12 cellular contexts compared by ENCODE assay signal in genomic region chr19:4711211-4711610, GRCh38.
"Had no signal": no experiment of that assay in that cellular context is flagged by ENCODE, and none has a peak within 500 bp of the region (broad histone marks: within the 10 kb centered on the region; RNA-seq: fewer than 3 reads in every experiment).

No MANE protein-coding gene starts in this region.

- H3K27me3 Mint-ChIP-seq: activated naive CD4-positive, alpha-beta T cell treated with anti-CD3 and anti-CD28 coated beads, Interleukin-2, amount 50 U/mL, for 24 hours; activated T-cell treated with anti-CD3 and anti-CD28 coated beads, Interleukin-2, amount 50 U/mL, for 24 hours; brain; memory B cell had no signal

- H3K9me3 ChIP-seq: spleen, upper lobe of left lung had no signal

- ATAC-seq: left colon; stimulated activated naive CD8-positive, alpha-beta T cell treated with anti-CD3 and anti-CD28 coated beads, Interleukin-15, Interleukin-2, amounts not matched to agents 100 U/mL and 50 U/mL, for 24 hours had no signal

- H3K9me3 Mint-ChIP-seq: activated naive CD4-positive, alpha-beta T cell treated with anti-CD3 and anti-CD28 coated beads, Interleukin-2, amount 50 U/mL, for 24 hours; activated T-cell treated with anti-CD3 and anti-CD28 coated beads, Interleukin-2, amount 50 U/mL, for 24 hours; brain; memory B cell had no signal

- H3K27ac Mint-ChIP-seq: activated naive CD4-positive, alpha-beta T cell treated with anti-CD3 and anti-CD28 coated beads, Interleukin-2, amount 50 U/mL, for 24 hours; activated T-cell treated with anti-CD3 and anti-CD28 coated beads, Interleukin-2, amount 50 U/mL, for 24 hours; brain; memory B cell had no signal

- DNase-seq: activated CD4-positive, alpha-beta T cell treated with anti-CD3 and anti-CD28 coated beads for 4 hours; activated effector memory CD4-positive, alpha-beta T cell treated with Interleukin-2 at 50 U/mL for 16 hours; activated T-cell treated with anti-CD3 and anti-CD28 coated beads, Interleukin-2, amount 50 U/mL, for 24 hours; amniotic stem cell; left colon; spleen; stimulated activated CD4-positive, alpha-beta T cell treated with anti-CD3 and anti-CD28 coated beads, Interleukin-1b, Interleukin-23, amount 100 ng/mL, for 48 hours; stimulated activated naive CD8-positive, alpha-beta T cell treated with anti-CD3 and anti-CD28 coated beads, Interleukin-15, Interleukin-2, amounts not matched to agents 100 U/mL and 50 U/mL, for 24 hours; upper lobe of left lung had no signal

- H3K4me1 Mint-ChIP-seq: brain had no signal

- H3K4me3 Mint-ChIP-seq: activated naive CD4-positive, alpha-beta T cell treated with anti-CD3 and anti-CD28 coated beads, Interleukin-2, amount 50 U/mL, for 24 hours; activated T-cell treated with anti-CD3 and anti-CD28 coated beads, Interleukin-2, amount 50 U/mL, for 24 hours; brain; memory B cell had no signal

- H3K4me3 ChIP-seq: spleen, upper lobe of left lung had no signal

- H3K27me3 ChIP-seq: spleen, upper lobe of left lung had no signal
